Comparison of ENCODE assay signal across 20 cellular contexts in genomic region chr1:108813326-108813725, GRCh38. TPM values are rescaled to one million over a fixed set of nuclear protein-coding genes. Genes with fewer than 3 reads are reported as not detected.
"Had no signal": no experiment of that assay in that cellular context is flagged by ENCODE, and none has a peak within 500 bp of the region (broad histone marks: within the 10 kb centered on the region; RNA-seq: fewer than 3 reads in every experiment).

No MANE protein-coding gene starts in this region.

- H3K4me3 ChIP-seq: lower lobe of right lung, tibial nerve had no signal

- ATAC-seq: activated T-cell treated with anti-CD3 and anti-CD28 coated beads, Interleukin-2, amount 50 U/mL, for 4 hours; effector memory CD8-positive, alpha-beta T cell; lower lobe of right lung; naive thymus-derived CD4-positive, alpha-beta T cell; right cardiac atrium had no signal

- H3K9me3 Mint-ChIP-seq: activated CD4-positive, alpha-beta memory T cell treated with anti-CD3 and anti-CD28 coated beads for 36 hours; activated T-cell treated with anti-CD3 and anti-CD28 coated beads, Interleukin-2, amount 50 U/mL, for 4 hours; dendritic cell treated with granulocyte-macrophage colony-stimulating factor and Interleukin-4, amounts not matched to agents 40 ng/mL and 50 ng/mL, for 4 days; effector memory CD8-positive, alpha-beta T cell; naive thymus-derived CD4-positive, alpha-beta T cell had no signal

- H3K27ac ChIP-seq: brain microvascular endothelial cell, epithelial cell of prostate had no signal

- H3K27ac Mint-ChIP-seq: activated CD4-positive, alpha-beta memory T cell treated with anti-CD3 and anti-CD28 coated beads for 36 hours; activated naive CD8-positive, alpha-beta T cell; dendritic cell treated with granulocyte-macrophage colony-stimulating factor and Interleukin-4, amounts not matched to agents 40 ng/mL and 50 ng/mL, for 4 days; effector memory CD8-positive, alpha-beta T cell; progenitor cell of endocrine pancreas had no signal

- DNase-seq: activated CD4-positive, alpha-beta memory T cell treated with anti-CD3 and anti-CD28 coated beads for 36 hours; activated CD4-positive, CD25-positive, alpha-beta regulatory T cell treated with anti-CD3 and anti-CD28 coated beads, Interleukin-2, amount 50 U/mL, for 72 hours; activated gamma-delta T cell; activated T-cell treated with anti-CD3 and anti-CD28 coated beads, Interleukin-2, amount 50 U/mL, for 4 hours; amygdala; brain microvascular endothelial cell; effector memory CD8-positive, alpha-beta T cell; hippocampal formation; kidney glomerular epithelial cell; lower lobe of right lung; midbrain; naive thymus-derived CD4-positive, alpha-beta T cell; occipital lobe; right cardiac atrium; small intestine had no signal

- H3K27me3 ChIP-seq: brain microvascular endothelial cell, tibial nerve had no signal

- H3K4me1 Mint-ChIP-seq: naive thymus-derived CD4-positive, alpha-beta T cell had no signal

- H3K27me3 Mint-ChIP-seq: activated CD4-positive, alpha-beta memory T cell treated with anti-CD3 and anti-CD28 coated beads for 36 hours; activated naive CD8-positive, alpha-beta T cell; dendritic cell treated with granulocyte-macrophage colony-stimulating factor and Interleukin-4, amounts not matched to agents 40 ng/mL and 50 ng/mL, for 4 days; effector memory CD8-positive, alpha-beta T cell; progenitor cell of endocrine pancreas had no signal

- H3K9me3 ChIP-seq: lower lobe of right lung, tibial nerve had no signal

- H3K4me3 Mint-ChIP-seq: activated CD4-positive, alpha-beta memory T cell treated with anti-CD3 and anti-CD28 coated beads for 36 hours; activated naive CD8-positive, alpha-beta T cell; activated T-cell treated with anti-CD3 and anti-CD28 coated beads, Interleukin-2, amount 50 U/mL, for 4 hours; dendritic cell treated with granulocyte-macrophage colony-stimulating factor and Interleukin-4, amounts not matched to agents 40 ng/mL and 50 ng/mL, for 4 days; effector memory CD8-positive, alpha-beta T cell; naive thymus-derived CD4-positive, alpha-beta T cell had no signal

RNA-seq across cellular contexts. Expression of gene AKNAD1, which starts 43.6 kb away (rescaled TPM):
- total RNA-seq: activated CD4-positive, alpha-beta memory T cell treated with anti-CD3 and anti-CD28 coated beads for 36 hours; activated T-cell treated with anti-CD3 and anti-CD28 coated beads, Interleukin-2, amount 50 U/mL, for 4 hours; naive thymus-derived CD4-positive, alpha-beta T cell; progenitor cell of endocrine pancreas; right cardiac atrium had no signal
